ENCODE assay signal across 22 cellular contexts in the genomic region with DNA sequence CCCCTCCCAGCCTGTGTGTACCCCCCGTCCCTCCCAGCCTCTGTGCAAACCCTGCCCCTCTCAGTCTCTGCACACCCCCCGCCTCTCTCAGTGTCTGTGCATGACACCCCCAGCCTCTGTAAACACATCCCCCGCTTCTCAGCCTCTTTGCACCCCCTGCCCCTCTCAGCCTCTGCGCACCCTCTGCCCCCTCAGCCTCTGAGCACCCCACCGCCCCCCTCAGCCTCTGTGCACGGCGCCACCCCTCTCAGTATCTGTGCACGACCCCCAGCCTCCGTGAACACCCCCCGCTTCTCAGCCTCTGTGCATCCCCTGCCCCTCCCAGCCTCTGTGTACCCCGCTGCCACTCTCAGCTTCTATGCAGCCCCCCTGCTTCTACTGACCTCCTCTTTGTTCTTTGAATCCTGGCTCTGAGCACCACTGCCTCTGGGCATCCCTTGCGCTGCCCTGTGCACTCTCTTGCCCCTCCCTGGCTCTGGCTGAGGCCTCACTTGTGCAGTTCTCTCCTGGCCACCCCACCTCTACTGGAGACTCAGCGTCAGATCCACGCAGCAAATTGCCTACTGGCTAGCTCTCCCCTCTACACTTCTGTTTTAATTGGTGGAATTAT.
"Had no signal": no experiment of that assay in that cellular context is flagged by ENCODE, and none has a peak within 500 bp of the region (broad histone marks: within the 10 kb centered on the region; RNA-seq: fewer than 3 reads in every experiment).

No MANE protein-coding gene starts in this region.

- H3K4me1 Mint-ChIP-seq: activated B cell treated with CpG ODN at 0.5 μM for 24 hours; activated CD4-positive, alpha-beta T cell treated with anti-CD3 and anti-CD28 coated beads, Interleukin-2, amount 10 ng/mL, durations not matched to agents 24 days and 14 days; IgD-negative memory B cell; T-cell had no signal

- H3K4me3 Mint-ChIP-seq: activated B cell treated with CpG ODN at 0.5 μM for 24 hours; activated CD4-positive, alpha-beta T cell treated with anti-CD3 and anti-CD28 coated beads, Interleukin-2, amount 10 ng/mL, durations not matched to agents 24 days and 14 days; activated naive CD4-positive, alpha-beta T cell treated with anti-CD3 and anti-CD28 coated beads for 36 hours; activated naive CD8-positive, alpha-beta T cell; activated T-helper 1 cell treated with anti-CD3 and anti-CD28 coated beads, Interleukin-12 subunit alpha, Interleukin-12 subunit beta, Interleukin-2, Interleukin-4 antibody, amounts not matched to agents 30 ng/mL and 10 ng/mL and 1 ng/mL, durations not matched to agents 14 hours and 24 hours and 36 hours; T-cell had no signal

- H3K9me3 Mint-ChIP-seq: activated CD4-positive, alpha-beta T cell treated with anti-CD3 and anti-CD28 coated beads, Interleukin-2, amount 10 ng/mL, durations not matched to agents 24 days and 14 days; activated naive CD4-positive, alpha-beta T cell treated with anti-CD3 and anti-CD28 coated beads for 36 hours; activated T-helper 1 cell treated with anti-CD3 and anti-CD28 coated beads, Interleukin-12 subunit alpha, Interleukin-12 subunit beta, Interleukin-2, Interleukin-4 antibody, amounts not matched to agents 30 ng/mL and 10 ng/mL and 1 ng/mL, durations not matched to agents 14 hours and 24 hours and 36 hours; T-cell had no signal

- DNase-seq: activated B cell treated with CpG ODN at 0.5 μM for 24 hours; activated CD4-positive, alpha-beta T cell treated with anti-CD3 and anti-CD28 coated beads for 1 hour; activated CD4-positive, alpha-beta T cell treated with anti-CD3 and anti-CD28 coated beads, Interleukin-2, amount 10 ng/mL, durations not matched to agents 24 days and 14 days; activated CD4-positive, alpha-beta T cell treated with anti-CD3 and anti-CD28 coated beads, Interleukin-2, amount 50 U/mL, for 48 hours; activated gamma-delta T cell; activated naive CD4-positive, alpha-beta T cell treated with anti-CD3 and anti-CD28 coated beads for 36 hours; activated T-cell treated with anti-CD3 and anti-CD28 coated beads, Interleukin-2, amount 50 U/mL, for 1 hour; KG1; NCI-H1048; NCI-H146; NCI-H187 treated with DMSO at 0.1 percent for 48 hours; NCI-H2081 treated with DMSO at 0.1 percent for 48 hours; NCI-H446 treated with DMSO at 0.1 percent for 48 hours; NCI-H524 treated with DMSO at 0.1 percent for 48 hours; NCI-H748 treated with DMSO at 0.1 percent for 48 hours; T-cell; T-helper 2 cell; T1000 had no signal

- H3K27me3 Mint-ChIP-seq: activated CD4-positive, alpha-beta T cell treated with anti-CD3 and anti-CD28 coated beads, Interleukin-2, amount 10 ng/mL, durations not matched to agents 24 days and 14 days had no signal

- H3K27ac Mint-ChIP-seq: activated B cell treated with CpG ODN at 0.5 μM for 24 hours; activated CD4-positive, alpha-beta T cell treated with anti-CD3 and anti-CD28 coated beads, Interleukin-2, amount 10 ng/mL, durations not matched to agents 24 days and 14 days; activated naive CD4-positive, alpha-beta T cell treated with anti-CD3 and anti-CD28 coated beads for 36 hours; activated naive CD8-positive, alpha-beta T cell; activated T-helper 1 cell treated with anti-CD3 and anti-CD28 coated beads, Interleukin-12 subunit alpha, Interleukin-12 subunit beta, Interleukin-2, Interleukin-4 antibody, amounts not matched to agents 30 ng/mL and 10 ng/mL and 1 ng/mL, durations not matched to agents 14 hours and 24 hours and 36 hours; T-cell had no signal

- H3K36me3 Mint-ChIP-seq: activated naive CD8-positive, alpha-beta T cell; IgD-negative memory B cell; T-cell had no signal

- H3K27ac ChIP-seq: SK-N-MC had no signal

- H3K4me3 ChIP-seq: SK-N-MC had no signal
